ENCODE assay signal across 18 cellular contexts in genomic region chr3:31220431-31220830, GRCh38.
DNase-seq lines count a peak whose midpoint lies in the region; ATAC-seq lines count a peak whose summit lies in the region.
"Had no signal": no experiment of that assay in that cellular context is flagged by ENCODE, and none has a peak within 500 bp of the region (broad histone marks: within the 10 kb centered on the region; RNA-seq: fewer than 3 reads in every experiment).

No MANE protein-coding gene starts in this region.

- peak overlapping the region; percentile 78 for H3K27ac ChIP-seq in BLaER1
- H3K27ac ChIP-seq in KOPT-K1 (ENCODE audit: low read depth, low read length, poor library complexity, severe bottlenecking), result peak overlapping the region; percentile 92
- H3K27ac ChIP-seq: KMS-11 had no signal

- ATAC-seq in activated CD8-positive, alpha-beta memory T cell treated with anti-CD3 and anti-CD28 coated beads, Interleukin-2, amount 10 ng/mL, durations not matched to agents 7 days and 5 days, result no peak
- no peak for ATAC-seq in GM21529 (IDR thresholded peaks at IDR 0.05; ENCODE audit: unreplicated experiment)
- ATAC-seq in GM21526 (IDR thresholded peaks at IDR 0.05; ENCODE audit: low FRiP score, unreplicated experiment), result no peak
- ATAC-seq: PC-3 had no signal

- no peaks in the 10 kb centered on the region for H3K9me3 Mint-ChIP-seq in activated CD8-positive, alpha-beta memory T cell treated with anti-CD3 and anti-CD28 coated beads, Interleukin-2, amount 10 ng/mL, durations not matched to agents 7 days and 5 days (ENCODE audit: low read depth)

- peak overlapping the region; percentile 12 for H3K4me3 Mint-ChIP-seq in activated CD8-positive, alpha-beta memory T cell treated with anti-CD3 and anti-CD28 coated beads, Interleukin-2, amount 10 ng/mL, durations not matched to agents 7 days and 5 days

- no peaks in the 10 kb centered on the region for H3K27me3 ChIP-seq in BLaER1
- H3K27me3 ChIP-seq: MG63 had no signal

- H3K36me3 ChIP-seq in BLaER1 (no peaks in the 10 kb centered on the region), KOPT-K1 (ENCODE audit: insufficient read depth, low read length) (no peaks in the 10 kb centered on the region)
- H3K36me3 ChIP-seq: MG63 had no signal

- no peak for DNase-seq in activated CD8-positive, alpha-beta memory T cell treated with anti-CD3 and anti-CD28 coated beads, Interleukin-2, amount 10 ng/mL, durations not matched to agents 7 days and 5 days
- no peak for DNase-seq in activated CD8-positive, alpha-beta memory T cell treated with anti-CD3 and anti-CD28 coated beads, Interleukin-2, amount 50 U/mL, for 4 hours
- DNase-seq in central memory CD4-positive, alpha-beta T cell, result peak; percentile 50
- DNase-seq in activated effector memory CD4-positive, alpha-beta T cell treated with anti-CD3 and anti-CD28 coated beads, Interleukin-2, amount 50 U/mL, for 16 hours, result no peak
- DNase-seq: COR-L47, GOT3, MG63, NCI-H1092, NCI-H146, NCI-H2081, NCI-H510A treated with DMSO at 0.1 percent for 48 hours, NCI-H82, PC-3 had no signal

- peak overlapping the region; percentile 39 for H3K27ac Mint-ChIP-seq in activated CD8-positive, alpha-beta memory T cell treated with anti-CD3 and anti-CD28 coated beads, Interleukin-2, amount 10 ng/mL, durations not matched to agents 7 days and 5 days

- H3K4me1 ChIP-seq in BLaER1, result peaks cover 100% of the 10 kb centered on the region

- peaks cover 12% of the 10 kb centered on the region for H3K36me3 Mint-ChIP-seq in activated CD8-positive, alpha-beta memory T cell treated with anti-CD3 and anti-CD28 coated beads, Interleukin-2, amount 10 ng/mL, durations not matched to agents 7 days and 5 days

- CTCF ChIA-PET in activated CD8-positive, alpha-beta memory T cell treated with anti-CD3 and anti-CD28 coated beads, Interleukin-2, amount 10 ng/mL, durations not matched to agents 7 days and 5 days (lab: Charles Lee), result no interaction called here

- no peaks in the 10 kb centered on the region for H4K20me1 ChIP-seq in BLaER1

- no peak overlapping the region for H3K9ac ChIP-seq in BLaER1
- H3K9ac ChIP-seq: KMS-11 had no signal

- H3K9me3 ChIP-seq in BLaER1 (no peaks in the 10 kb centered on the region; the same call in 1 of the 2 replicates), KOPT-K1 (ENCODE audit: insufficient read depth, low read length, poor library complexity, severe bottlenecking) (no peaks in the 10 kb centered on the region)
- H3K9me3 ChIP-seq: MG63 had no signal

- peaks cover 55% of the 10 kb centered on the region for H3K4me1 Mint-ChIP-seq in activated CD8-positive, alpha-beta memory T cell treated with anti-CD3 and anti-CD28 coated beads, Interleukin-2, amount 10 ng/mL, durations not matched to agents 7 days and 5 days

- H3K4me3 ChIP-seq in BLaER1, result no peak overlapping the region
- H3K4me3 ChIP-seq: MG63 had no signal

- H3K27me3 Mint-ChIP-seq in activated CD8-positive, alpha-beta memory T cell treated with anti-CD3 and anti-CD28 coated beads, Interleukin-2, amount 10 ng/mL, durations not matched to agents 7 days and 5 days, result no peaks in the 10 kb centered on the region

- H3K4me2 ChIP-seq in BLaER1, result peak overlapping the region; percentile 63
- H3K4me2 ChIP-seq: KMS-11 had no signal
